Comparison of ENCODE assay signal across 8 cellular contexts in the genomic region with DNA sequence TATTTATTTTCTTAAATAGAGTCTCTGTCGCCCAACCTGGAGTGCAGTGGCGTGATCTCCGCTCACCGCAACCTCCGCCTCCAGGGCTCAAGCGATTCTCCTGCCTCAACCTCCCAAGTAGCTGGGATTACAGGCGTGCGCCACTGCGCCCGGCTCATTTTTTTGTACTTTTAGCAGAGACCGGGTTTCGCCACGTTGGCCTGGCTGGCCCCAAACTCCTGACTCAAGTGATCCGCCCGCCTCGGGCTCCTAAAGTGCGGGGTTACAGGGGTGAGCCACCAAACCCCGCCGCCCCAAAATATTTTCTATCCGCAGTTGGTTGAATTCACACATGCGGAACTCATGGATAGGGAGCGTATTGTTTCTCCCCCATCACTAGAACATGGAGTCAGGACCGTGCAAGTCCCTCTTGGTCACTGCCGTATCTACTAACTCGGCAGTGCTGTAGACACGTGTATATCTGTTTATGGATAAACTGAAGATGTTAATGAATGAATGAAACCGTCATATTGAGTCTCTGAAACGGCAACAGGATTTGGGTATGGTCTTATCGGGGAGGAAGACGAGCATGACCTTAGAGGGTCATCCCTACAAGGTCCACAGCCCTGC. TPM values are rescaled to one million over a fixed set of nuclear protein-coding genes. Genes with fewer than 3 reads are reported as not detected.
DNase-seq lines count a peak whose midpoint lies in the region; ATAC-seq, FAIRE-seq and TF ChIP-seq lines count a peak whose summit lies in the region.

No MANE protein-coding gene starts in this region.

- H3K9ac ChIP-seq in adipocyte (ENCODE audit: low read length) (peak overlapping the region; percentile 99), keratinocyte (ENCODE audit: control insufficient read depth, extremely low read depth, insufficient read depth, low read length) (peak overlapping the region; percentile 95)

- H3K9me3 ChIP-seq in adipocyte (ENCODE audit: control insufficient read depth, low read length) (no peaks in the 10 kb centered on the region), keratinocyte (ENCODE audit: control insufficient read depth, low read depth, low read length) (no peaks in the 10 kb centered on the region), thoracic aorta (no peaks in the 10 kb centered on the region)

- H3K4me2 ChIP-seq in keratinocyte (ENCODE audit: control insufficient read depth, extremely low read depth, insufficient read depth, low read depth, low read length), result peak overlapping the region; percentile 94

- peak overlapping the region; percentile 94 for H3K4me3 Mint-ChIP-seq in activated naive CD4-positive, alpha-beta T cell treated with anti-CD3 and anti-CD28 coated beads, Interleukin-2, amount 50 U/mL, for 24 hours

- H3K27ac Mint-ChIP-seq in activated naive CD4-positive, alpha-beta T cell treated with anti-CD3 and anti-CD28 coated beads, Interleukin-2, amount 50 U/mL, for 24 hours, result peak overlapping the region; percentile 90

- no peak for DNase-seq in activated naive CD4-positive, alpha-beta T cell treated with Interleukin-2 at 50 U/mL for 16 hours
- DNase-seq in adipocyte (ENCODE audit: low read depth), result no peak
- no peak for DNase-seq in keratinocyte (ENCODE audit: low read depth, low spot score)
- DNase-seq in thoracic aorta (ENCODE audit: low spot score), result no peak
- no peak for DNase-seq in hepatic stellate cell (ENCODE audit: low spot score)
- DNase-seq in stimulated activated CD4-positive, alpha-beta T cell treated with anti-CD3 and anti-CD28 coated beads, Interleukin-4, amount 100 ng/mL, for 1 hour, result no peak

- peaks cover 2% of the 10 kb centered on the region for H3K36me3 Mint-ChIP-seq in activated naive CD4-positive, alpha-beta T cell treated with anti-CD3 and anti-CD28 coated beads, Interleukin-2, amount 50 U/mL, for 24 hours

- no peaks in the 10 kb centered on the region for H3K27me3 ChIP-seq in adipocyte (replicated peaks; ENCODE audit: control insufficient read depth, insufficient read depth, low read length)
- no peaks in the 10 kb centered on the region for H3K27me3 ChIP-seq in keratinocyte (ENCODE audit: control insufficient read depth, extremely low read depth, insufficient read depth, low read length)
- no peaks in the 10 kb centered on the region for H3K27me3 ChIP-seq in thoracic aorta (replicated peaks; ENCODE audit: insufficient read depth)

- no peak for FAIRE-seq in keratinocyte (lab: Jason Lieb, UNC)

- TF ChIP-seq CTCF in keratinocyte (optimal IDR thresholded peaks at IDR 0.05 in 1 of 3, IDR thresholded peaks at IDR 0.05 in 1 of 3, conservative IDR thresholded peaks at IDR 0.05 in 1 of 3; ENCODE audit: extremely low read depth in 1 of 3, insufficient read depth in 2 of 3, low read length in 3 of 3) (no peak), thoracic aorta (IDR thresholded peaks at IDR 0.05) (no peak)

- no peaks in the 10 kb centered on the region for H3K9me1 ChIP-seq in keratinocyte (ENCODE audit: control insufficient read depth, extremely low read depth, insufficient read depth, low read length)

- peak overlapping the region; percentile 80 for H2AFZ ChIP-seq in keratinocyte (ENCODE audit: control insufficient read depth, low read length)

- H3K27ac ChIP-seq in keratinocyte (ENCODE audit: control insufficient read depth, insufficient read depth, low read length), result peak overlapping the region; percentile 99
- peak overlapping the region in 1 of 2 donors; percentile 85 for H3K27ac ChIP-seq in thoracic aorta

- H3K4me1 ChIP-seq in adipocyte (ENCODE audit: control insufficient read depth, insufficient read depth, low read length) (peaks cover 21% of the 10 kb centered on the region), keratinocyte (ENCODE audit: control insufficient read depth, extremely low read depth, insufficient read depth, low read length) (peaks cover 33% of the 10 kb centered on the region), thoracic aorta (ENCODE audit: control insufficient read depth in 1 of 2, low read depth in 2 of 2) (peaks cover 17 to 23% of the 10 kb centered on the region in 2 donors)

- no peaks in the 10 kb centered on the region for H3K9me3 Mint-ChIP-seq in activated naive CD4-positive, alpha-beta T cell treated with anti-CD3 and anti-CD28 coated beads, Interleukin-2, amount 50 U/mL, for 24 hours

- no peaks in the 10 kb centered on the region for H3K36me3 ChIP-seq in adipocyte (ENCODE audit: control insufficient read depth, insufficient read depth, low read length, severe bottlenecking)
- H3K36me3 ChIP-seq in keratinocyte (ENCODE audit: control insufficient read depth in 2 of 2, extremely low read depth in 1 of 2, insufficient read depth in 2 of 2, low read length in 2 of 2), result peaks cover 4% of the 10 kb centered on the region in 2 experiments
- H3K36me3 ChIP-seq in thoracic aorta, result no peaks in the 10 kb centered on the region

- H3K4me3 ChIP-seq in adipocyte (ENCODE audit: low read length), result peak overlapping the region; percentile 98
- peak overlapping the region; percentile 85 to 99 (median 96) for H3K4me3 ChIP-seq in keratinocyte (ENCODE audit: control insufficient read depth in 2 of 3, extremely low read depth in 1 of 3, insufficient read depth in 2 of 3, low read depth in 1 of 3, low read length in 3 of 3)
- peak overlapping the region; percentile 89 for H3K4me3 ChIP-seq in thoracic aorta

- H3K27me3 Mint-ChIP-seq in activated naive CD4-positive, alpha-beta T cell treated with anti-CD3 and anti-CD28 coated beads, Interleukin-2, amount 50 U/mL, for 24 hours, result no peaks in the 10 kb centered on the region

- no peaks in the 10 kb centered on the region for H4K20me1 ChIP-seq in keratinocyte (ENCODE audit: control insufficient read depth, extremely low read depth, insufficient read depth, low read length)

- H3K79me2 ChIP-seq in keratinocyte (ENCODE audit: control insufficient read depth, insufficient read depth, low read length), result peaks cover 71% of the 10 kb centered on the region

- ATAC-seq in thoracic aorta (ENCODE audit: insufficient number of reproducible peaks, low FRiP score, low read depth), result no peak
- no peak for ATAC-seq in HG03439 (IDR thresholded peaks at IDR 0.05; ENCODE audit: unreplicated experiment)

- peaks cover 56% of the 10 kb centered on the region for H3K4me1 Mint-ChIP-seq in activated naive CD4-positive, alpha-beta T cell treated with anti-CD3 and anti-CD28 coated beads, Interleukin-2, amount 50 U/mL, for 24 hours

- dilution Hi-C loops in keratinocyte (cut with MboI; ENCODE audit: extremely low pct_ligation_motif_present, low sequenced_read_pairs), result no loop called here

RNA-seq across cellular contexts. Expression of gene MKKS, which starts 0.9 kb away (rescaled TPM):
- 14.8 to 24.8 TPM (median 21.6 TPM) in 3 replicates for polyA plus RNA-seq in keratinocyte
- 3.5 TPM for polyA plus RNA-seq in keratinocyte (2011; ENCODE audit: low read depth)
- 15.1 and 34.9 TPM in 2 replicates for polyA plus RNA-seq in keratinocyte (2011; cell fraction: cytosol; rRNA removed)
- 12.4 and 14.3 TPM in 2 replicates for polyA plus RNA-seq in keratinocyte (2011; cell fraction: nucleus; rRNA removed)
- 10.8 and 10.9 TPM in 2 replicates for polyA plus RNA-seq in keratinocyte (2012; ENCODE audit: low replicate concordance)
- 2.7 to 20.4 TPM (median 14.3 TPM) in 3 replicates for polyA minus RNA-seq in keratinocyte
- 9.8 TPM for polyA minus RNA-seq in keratinocyte (2011; cell fraction: cytosol; rRNA and poly(A)+ RNA removed)
- 3.3 and 8.0 TPM in 2 replicates for polyA minus RNA-seq in keratinocyte (2011; cell fraction: nucleus; rRNA and poly(A)+ RNA removed)
- total RNA-seq in thoracic aorta, result 10 to 100 TPM; 11.4 to 13.0 TPM

RNA-seq across cellular contexts. Expression of gene SLX4IP, which starts 2.0 kb away (rescaled TPM):
- 2.6 to 3.3 TPM (median 3.0 TPM) in 3 replicates for polyA plus RNA-seq in keratinocyte
- polyA plus RNA-seq in keratinocyte (2011; ENCODE audit: low read depth), result 2.5 TPM
- 1.3 and 2.5 TPM in 2 replicates for polyA plus RNA-seq in keratinocyte (2011; cell fraction: cytosol; rRNA removed)
- polyA plus RNA-seq in keratinocyte (2011; cell fraction: nucleus; rRNA removed), result 7.8 and 8.0 TPM in 2 replicates
- 2.6 and 2.7 TPM in 2 replicates for polyA plus RNA-seq in keratinocyte (2012; ENCODE audit: low replicate concordance)
- 4.4 to 12.9 TPM (median 10.7 TPM) in 3 replicates for polyA minus RNA-seq in keratinocyte
- 5.8 TPM for polyA minus RNA-seq in keratinocyte (2011; cell fraction: cytosol; rRNA and poly(A)+ RNA removed)
- polyA minus RNA-seq in keratinocyte (2011; cell fraction: nucleus; rRNA and poly(A)+ RNA removed), result 7.3 and 16.3 TPM in 2 replicates
- 1 to 10 TPM; 4.7 to 5.8 TPM for total RNA-seq in thoracic aorta
